1 cellular context compared by ENCODE assay signal in genomic region chr10:26860542-26861325, GRCh38.
TF ChIP-seq lines count a peak whose summit lies in the region.

ABI1 (minus strand) TSS chr10:26860958; CDS start chr10:26860863, 95 bp downstream.

TF ChIP-seq in K562, 482 proteins besides CTCF, POLR2A, EP300 and RAD21 (continued from another document and continues in another):
- TF ChIP-seq CREBBP (IDR thresholded peaks at IDR 0.05; ENCODE audit: low read depth, low read length), result no peak
- TF ChIP-seq CBX2 (IDR thresholded peaks at IDR 0.05; ENCODE audit: insufficient read depth, low read length, poor library complexity, severe bottlenecking), result no peak
- peak; percentile 67 for TF ChIP-seq TAF1 (IDR thresholded peaks at IDR 0.05; ENCODE audit: control insufficient read depth, extremely low read depth, insufficient read depth, low read length, severe bottlenecking)
- TF ChIP-seq CCNT2 (IDR thresholded peaks at IDR 0.05; ENCODE audit: borderline replicate concordance, extremely low read depth, insufficient read length, low read depth, low read length), result peak; percentile 37
- 0 out of 2 replicates have a peak, but pooled peaks have one; percentile 11 for TF ChIP-seq BCOR (IDR thresholded peaks at IDR 0.05)
- TF ChIP-seq, protein P1, sequence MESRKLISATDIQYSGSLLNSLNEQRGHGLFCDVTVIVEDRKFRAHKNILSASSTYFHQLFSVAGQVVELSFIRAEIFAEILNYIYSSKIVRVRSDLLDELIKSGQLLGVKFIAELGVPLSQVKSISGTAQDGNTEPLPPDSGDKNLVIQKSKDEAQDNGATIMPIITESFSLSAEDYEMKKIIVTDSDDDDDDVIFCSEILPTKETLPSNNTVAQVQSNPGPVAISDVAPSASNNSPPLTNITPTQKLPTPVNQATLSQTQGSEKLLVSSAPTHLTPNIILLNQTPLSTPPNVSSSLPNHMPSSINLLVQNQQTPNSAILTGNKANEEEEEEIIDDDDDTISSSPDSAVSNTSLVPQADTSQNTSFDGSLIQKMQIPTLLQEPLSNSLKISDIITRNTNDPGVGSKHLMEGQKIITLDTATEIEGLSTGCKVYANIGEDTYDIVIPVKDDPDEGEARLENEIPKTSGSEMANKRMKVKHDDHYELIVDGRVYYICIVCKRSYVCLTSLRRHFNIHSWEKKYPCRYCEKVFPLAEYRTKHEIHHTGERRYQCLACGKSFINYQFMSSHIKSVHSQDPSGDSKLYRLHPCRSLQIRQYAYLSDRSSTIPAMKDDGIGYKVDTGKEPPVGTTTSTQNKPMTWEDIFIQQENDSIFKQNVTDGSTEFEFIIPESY (CRISPR knock-in tag; IDR thresholded peaks at IDR 0.05), result no peak
- TF ChIP-seq ZNF592 (IDR thresholded peaks at IDR 0.05), result no peak
- TF ChIP-seq E2F6 (IDR thresholded peaks at IDR 0.05; ENCODE audit: borderline replicate concordance in 1 of 2, extremely low read depth in 1 of 2, insufficient read depth in 1 of 2, insufficient read length in 1 of 2, low read depth in 1 of 2, low read length in 1 of 2, poor library complexity in 1 of 2, severe bottlenecking in 1 of 2), result no peak
- no peak for TF ChIP-seq FOXJ2 (tag; IDR thresholded peaks at IDR 0.05)
- TF ChIP-seq NFATC3 (IDR thresholded peaks at IDR 0.05), result no peak
- TF ChIP-seq BACH1 (tag; IDR thresholded peaks at IDR 0.05), result no peak
- no peak for TF ChIP-seq DACH1 (IDR thresholded peaks at IDR 0.05; ENCODE audit: partially characterized antibody)
- no peak for TF ChIP-seq ZNF507 (tag; conservative IDR thresholded peaks at IDR 0.05)
- TF ChIP-seq CREB5 (CRISPR knock-in tag; IDR thresholded peaks at IDR 0.05), result no peak
- no peak for TF ChIP-seq ZNF184 (CRISPR knock-in tag; IDR thresholded peaks at IDR 0.05)
- peak; percentile 30; the same call in 1 of the 2 replicates for TF ChIP-seq MTA3 (IDR thresholded peaks at IDR 0.05; ENCODE audit: borderline replicate concordance)
- TF ChIP-seq KAT7 (CRISPR knock-in tag; IDR thresholded peaks at IDR 0.05; ENCODE audit: borderline replicate concordance), result no peak; the same call in 1 of the 2 replicates
- no peak for TF ChIP-seq MLX (CRISPR knock-in tag; conservative IDR thresholded peaks at IDR 0.05)
- no peak for TF ChIP-seq MED1 (CRISPR knock-in tag; IDR thresholded peaks at IDR 0.05; ENCODE audit: borderline replicate concordance)
- TF ChIP-seq, protein P2, sequence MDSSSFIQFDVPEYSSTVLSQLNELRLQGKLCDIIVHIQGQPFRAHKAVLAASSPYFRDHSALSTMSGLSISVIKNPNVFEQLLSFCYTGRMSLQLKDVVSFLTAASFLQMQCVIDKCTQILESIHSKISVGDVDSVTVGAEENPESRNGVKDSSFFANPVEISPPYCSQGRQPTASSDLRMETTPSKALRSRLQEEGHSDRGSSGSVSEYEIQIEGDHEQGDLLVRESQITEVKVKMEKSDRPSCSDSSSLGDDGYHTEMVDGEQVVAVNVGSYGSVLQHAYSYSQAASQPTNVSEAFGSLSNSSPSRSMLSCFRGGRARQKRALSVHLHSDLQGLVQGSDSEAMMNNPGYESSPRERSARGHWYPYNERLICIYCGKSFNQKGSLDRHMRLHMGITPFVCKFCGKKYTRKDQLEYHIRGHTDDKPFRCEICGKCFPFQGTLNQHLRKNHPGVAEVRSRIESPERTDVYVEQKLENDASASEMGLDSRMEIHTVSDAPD (CRISPR knock-in tag; IDR thresholded peaks at IDR 0.05), result no peak
- no peak for TF ChIP-seq HMG20B (CRISPR knock-in tag; IDR thresholded peaks at IDR 0.05)
- TF ChIP-seq STAT6 (CRISPR knock-in tag; IDR thresholded peaks at IDR 0.05), result no peak
- TF ChIP-seq ZNF408 (CRISPR knock-in tag; IDR thresholded peaks at IDR 0.05; ENCODE audit: low read depth), result no peak
- TF ChIP-seq MAFF (IDR thresholded peaks at IDR 0.05; ENCODE audit: low read length), result peak; percentile 38
- no peak for TF ChIP-seq ZNF561 (CRISPR knock-in tag; conservative IDR thresholded peaks at IDR 0.05)
- TF ChIP-seq SIN3A (IDR thresholded peaks at IDR 0.05; ENCODE audit: borderline replicate concordance in 2 of 2, control insufficient read depth in 1 of 2, low read depth in 2 of 2, low read length in 2 of 2), result peak in 1 of 2 experiments; percentile 57; a peak in 2 of 4 replicates
- TF ChIP-seq ZNF384 (IDR thresholded peaks at IDR 0.05; ENCODE audit: low read depth, low read length), result peak; percentile 100
- TF ChIP-seq PURB (CRISPR knock-in tag; IDR thresholded peaks at IDR 0.05; ENCODE audit: low read depth), result no peak
- peak; percentile 93 for TF ChIP-seq HNRNPLL (IDR thresholded peaks at IDR 0.05; ENCODE audit: low read depth, low read length, poor library complexity, severe bottlenecking)
- no peak for TF ChIP-seq COPS2 (conservative IDR thresholded peaks at IDR 0.05)
- no peak for TF ChIP-seq TSC22D4 (tag; IDR thresholded peaks at IDR 0.05)
- TF ChIP-seq, protein P3, sequence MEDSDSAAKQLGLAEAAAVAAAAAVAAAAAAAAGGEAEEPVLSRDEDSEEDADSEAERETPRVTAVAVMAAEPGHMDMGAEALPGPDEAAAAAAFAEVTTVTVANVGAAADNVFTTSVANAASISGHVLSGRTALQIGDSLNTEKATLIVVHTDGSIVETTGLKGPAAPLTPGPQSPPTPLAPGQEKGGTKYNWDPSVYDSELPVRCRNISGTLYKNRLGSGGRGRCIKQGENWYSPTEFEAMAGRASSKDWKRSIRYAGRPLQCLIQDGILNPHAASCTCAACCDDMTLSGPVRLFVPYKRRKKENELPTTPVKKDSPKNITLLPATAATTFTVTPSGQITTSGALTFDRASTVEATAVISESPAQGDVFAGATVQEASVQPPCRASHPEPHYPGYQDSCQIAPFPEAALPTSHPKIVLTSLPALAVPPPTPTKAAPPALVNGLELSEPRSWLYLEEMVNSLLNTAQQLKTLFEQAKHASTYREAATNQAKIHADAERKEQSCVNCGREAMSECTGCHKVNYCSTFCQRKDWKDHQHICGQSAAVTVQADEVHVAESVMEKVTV (CRISPR knock-in tag; IDR thresholded peaks at IDR 0.05), result no peak
- no peak for TF ChIP-seq PRPF4 (IDR thresholded peaks at IDR 0.05; ENCODE audit: insufficient read depth, low read depth, low read length, poor library complexity, severe bottlenecking)
- TF ChIP-seq, protein P4, sequence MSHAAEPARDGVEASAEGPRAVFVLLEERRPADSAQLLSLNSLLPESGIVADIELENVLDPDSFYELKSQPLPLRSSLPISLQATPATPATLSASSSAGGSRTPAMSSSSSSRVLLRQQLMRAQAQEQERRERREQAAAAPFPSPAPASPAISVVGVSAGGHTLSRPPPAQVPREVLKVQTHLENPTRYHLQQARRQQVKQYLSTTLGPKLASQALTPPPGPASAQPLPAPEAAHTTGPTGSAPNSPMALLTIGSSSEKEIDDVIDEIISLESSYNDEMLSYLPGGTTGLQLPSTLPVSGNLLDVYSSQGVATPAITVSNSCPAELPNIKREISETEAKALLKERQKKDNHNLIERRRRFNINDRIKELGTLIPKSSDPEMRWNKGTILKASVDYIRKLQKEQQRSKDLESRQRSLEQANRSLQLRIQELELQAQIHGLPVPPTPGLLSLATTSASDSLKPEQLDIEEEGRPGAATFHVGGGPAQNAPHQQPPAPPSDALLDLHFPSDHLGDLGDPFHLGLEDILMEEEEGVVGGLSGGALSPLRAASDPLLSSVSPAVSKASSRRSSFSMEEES (CRISPR knock-in tag; IDR thresholded peaks at IDR 0.05), result no peak
- no peak for TF ChIP-seq ZNF239 (CRISPR knock-in tag; IDR thresholded peaks at IDR 0.05)
- TF ChIP-seq, protein P5, sequence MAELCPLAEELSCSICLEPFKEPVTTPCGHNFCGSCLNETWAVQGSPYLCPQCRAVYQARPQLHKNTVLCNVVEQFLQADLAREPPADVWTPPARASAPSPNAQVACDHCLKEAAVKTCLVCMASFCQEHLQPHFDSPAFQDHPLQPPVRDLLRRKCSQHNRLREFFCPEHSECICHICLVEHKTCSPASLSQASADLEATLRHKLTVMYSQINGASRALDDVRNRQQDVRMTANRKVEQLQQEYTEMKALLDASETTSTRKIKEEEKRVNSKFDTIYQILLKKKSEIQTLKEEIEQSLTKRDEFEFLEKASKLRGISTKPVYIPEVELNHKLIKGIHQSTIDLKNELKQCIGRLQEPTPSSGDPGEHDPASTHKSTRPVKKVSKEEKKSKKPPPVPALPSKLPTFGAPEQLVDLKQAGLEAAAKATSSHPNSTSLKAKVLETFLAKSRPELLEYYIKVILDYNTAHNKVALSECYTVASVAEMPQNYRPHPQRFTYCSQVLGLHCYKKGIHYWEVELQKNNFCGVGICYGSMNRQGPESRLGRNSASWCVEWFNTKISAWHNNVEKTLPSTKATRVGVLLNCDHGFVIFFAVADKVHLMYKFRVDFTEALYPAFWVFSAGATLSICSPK (IDR thresholded peaks at IDR 0.05; ENCODE audit: borderline replicate concordance), result no peak
- TF ChIP-seq CREM (IDR thresholded peaks at IDR 0.05; ENCODE audit: low read depth), result 0 out of 2 replicates have a peak, but pooled peaks have one; percentile 41
- no peak for TF ChIP-seq FOXK1 (CRISPR knock-in tag; IDR thresholded peaks at IDR 0.05; ENCODE audit: borderline replicate concordance)
- no peak for TF ChIP-seq FOXA1 (IDR thresholded peaks at IDR 0.05; ENCODE audit: borderline replicate concordance)
